Comparison of ENCODE assay signal across 26 cellular contexts in the genomic region with DNA sequence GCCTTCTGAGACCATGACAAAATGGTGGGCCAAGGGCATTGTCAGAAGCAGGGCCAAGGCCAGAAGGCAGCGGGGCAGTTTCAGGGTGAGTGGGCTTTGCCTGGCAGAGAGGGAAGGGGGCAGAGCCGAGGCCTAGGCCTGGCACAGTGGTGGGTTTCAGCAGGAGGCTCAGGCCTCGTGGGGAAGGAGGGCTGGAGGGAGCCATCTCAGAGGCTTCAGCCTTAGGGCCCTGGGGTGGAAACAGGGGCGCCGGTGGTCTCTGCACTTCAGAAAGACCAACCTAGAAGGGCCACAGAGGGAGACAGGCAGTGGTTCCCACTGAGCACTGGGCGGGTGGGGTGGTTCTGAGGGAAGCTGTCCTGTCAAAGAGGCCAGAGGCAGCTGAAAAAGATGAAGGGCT.
"Had no signal": no experiment of that assay in that cellular context is flagged by ENCODE, and none has a peak within 500 bp of the region (broad histone marks: within the 10 kb centered on the region; RNA-seq: fewer than 3 reads in every experiment).

No MANE protein-coding gene starts in this region.

- H3K27ac Mint-ChIP-seq: activated naive CD4-positive, alpha-beta T cell treated with anti-CD3 and anti-CD28 coated beads for 36 hours; activated naive CD8-positive, alpha-beta T cell treated with anti-CD3 and anti-CD28 coated beads, Interleukin-2, amount 10 ng/mL, durations not matched to agents 7 days and 5 days; memory B cell; progenitor cell of endocrine pancreas; stimulated activated effector memory CD8-positive, alpha-beta T cell treated with anti-CD3 and anti-CD28 coated beads, Interleukin-12 subunit alpha, Interleukin-12 subunit beta, amount 100 ng/mL, for 72 hours; stimulated activated naive CD8-positive, alpha-beta T cell treated with anti-CD3 and anti-CD28 coated beads, Interleukin-15, Interleukin-2, amounts not matched to agents 100 ng/mL and 50 ng/mL, for 24 hours; T-helper 1 cell treated with Interleukin-12 subunit alpha and Interleukin-12 subunit beta and Interleukin-4 antibody, amounts not matched to agents 30 μg/mL and 1 μg/mL, for 36 hours had no signal

- H3K4me3 ChIP-seq: heart left ventricle, ovary, skin epidermis, thoracic aorta, upper lobe of left lung, vagina had no signal

- H3K4me3 Mint-ChIP-seq: activated naive CD4-positive, alpha-beta T cell treated with anti-CD3 and anti-CD28 coated beads for 36 hours; activated naive CD8-positive, alpha-beta T cell treated with anti-CD3 and anti-CD28 coated beads, Interleukin-2, amount 10 ng/mL, durations not matched to agents 7 days and 5 days; memory B cell; naive thymus-derived CD8-positive, alpha-beta T cell; stimulated activated effector memory CD8-positive, alpha-beta T cell treated with anti-CD3 and anti-CD28 coated beads, Interleukin-12 subunit alpha, Interleukin-12 subunit beta, amount 100 ng/mL, for 72 hours; stimulated activated naive CD8-positive, alpha-beta T cell treated with anti-CD3 and anti-CD28 coated beads, Interleukin-15, Interleukin-2, amounts not matched to agents 100 ng/mL and 50 ng/mL, for 24 hours; T-helper 1 cell treated with Interleukin-12 subunit alpha and Interleukin-12 subunit beta and Interleukin-4 antibody, amounts not matched to agents 30 μg/mL and 1 μg/mL, for 36 hours had no signal

- H3K36me3 ChIP-seq: brain microvascular endothelial cell, heart left ventricle, neutrophil, ovary, thoracic aorta, upper lobe of left lung, vagina had no signal

- H3K9me3 Mint-ChIP-seq: activated naive CD4-positive, alpha-beta T cell treated with anti-CD3 and anti-CD28 coated beads for 36 hours; activated naive CD8-positive, alpha-beta T cell treated with anti-CD3 and anti-CD28 coated beads, Interleukin-2, amount 10 ng/mL, durations not matched to agents 7 days and 5 days; memory B cell; naive thymus-derived CD8-positive, alpha-beta T cell; stimulated activated effector memory CD8-positive, alpha-beta T cell treated with anti-CD3 and anti-CD28 coated beads, Interleukin-12 subunit alpha, Interleukin-12 subunit beta, amount 100 ng/mL, for 72 hours; stimulated activated naive CD8-positive, alpha-beta T cell treated with anti-CD3 and anti-CD28 coated beads, Interleukin-15, Interleukin-2, amounts not matched to agents 100 ng/mL and 50 ng/mL, for 24 hours; T-helper 1 cell treated with Interleukin-12 subunit alpha and Interleukin-12 subunit beta and Interleukin-4 antibody, amounts not matched to agents 30 μg/mL and 1 μg/mL, for 36 hours had no signal

- H3K36me3 Mint-ChIP-seq: activated naive CD8-positive, alpha-beta T cell treated with anti-CD3 and anti-CD28 coated beads, Interleukin-2, amount 10 ng/mL, durations not matched to agents 7 days and 5 days; memory B cell; naive thymus-derived CD8-positive, alpha-beta T cell; stimulated activated effector memory CD8-positive, alpha-beta T cell treated with anti-CD3 and anti-CD28 coated beads, Interleukin-12 subunit alpha, Interleukin-12 subunit beta, amount 100 ng/mL, for 72 hours had no signal

- ATAC-seq: naive thymus-derived CD8-positive, alpha-beta T cell; sciatic nerve; stimulated activated effector memory CD8-positive, alpha-beta T cell treated with anti-CD3 and anti-CD28 coated beads, Interleukin-12 subunit alpha, Interleukin-12 subunit beta, amount 100 ng/mL, for 72 hours had no signal

- DNase-seq: activated CD4-positive, alpha-beta T cell treated with anti-CD3 and anti-CD28 coated beads for 4 hours; activated CD4-positive, alpha-beta T cell treated with anti-CD3 and anti-CD28 coated beads, Interleukin-2, amount 50 U/mL, for 4 hours; activated effector memory CD4-positive, alpha-beta T cell treated with Interleukin-2 at 50 U/mL for 16 hours; activated naive CD4-positive, alpha-beta T cell treated with anti-CD3 and anti-CD28 coated beads for 36 hours; activated naive CD8-positive, alpha-beta T cell treated with anti-CD3 and anti-CD28 coated beads, Interleukin-2, amount 10 ng/mL, durations not matched to agents 7 days and 5 days; brain microvascular endothelial cell; caudate nucleus; foreskin fibroblast; naive thymus-derived CD8-positive, alpha-beta T cell; stimulated activated CD4-positive, alpha-beta T cell treated with anti-CD3 and anti-CD28 coated beads, Interleukin-4, amount 100 ng/mL, for 24 hours; SW 1271; T-helper 9 cell had no signal

- H3K27me3 ChIP-seq: brain microvascular endothelial cell, heart left ventricle, neutrophil, ovary, upper lobe of left lung, vagina had no signal

- H3K27ac ChIP-seq: brain microvascular endothelial cell, heart left ventricle, neutrophil, ovary, skin epidermis, thoracic aorta, upper lobe of left lung, vagina, VCaP had no signal

- H3K9me3 ChIP-seq: heart left ventricle, neutrophil, ovary, thoracic aorta, upper lobe of left lung, vagina had no signal

- H3K27me3 Mint-ChIP-seq: stimulated activated naive CD8-positive, alpha-beta T cell treated with anti-CD3 and anti-CD28 coated beads, Interleukin-15, Interleukin-2, amounts not matched to agents 100 ng/mL and 50 ng/mL, for 24 hours had no signal

- H3K4me1 Mint-ChIP-seq: activated naive CD8-positive, alpha-beta T cell treated with anti-CD3 and anti-CD28 coated beads, Interleukin-2, amount 10 ng/mL, durations not matched to agents 7 days and 5 days; memory B cell; naive thymus-derived CD8-positive, alpha-beta T cell; stimulated activated effector memory CD8-positive, alpha-beta T cell treated with anti-CD3 and anti-CD28 coated beads, Interleukin-12 subunit alpha, Interleukin-12 subunit beta, amount 100 ng/mL, for 72 hours had no signal

- H3K4me1 ChIP-seq: heart left ventricle, upper lobe of left lung, vagina had no signal
